10 cellular contexts compared by ENCODE assay signal in genomic region chr2:223602972-223603371, GRCh38. TPM values are rescaled to one million over a fixed set of nuclear protein-coding genes. Genes with fewer than 3 reads are reported as not detected.
"Had no signal": no experiment of that assay in that cellular context is flagged by ENCODE, and none has a peak within 500 bp of the region (broad histone marks: within the 10 kb centered on the region; RNA-seq: fewer than 3 reads in every experiment).

No MANE protein-coding gene starts in this region.

- H3K27me3 ChIP-seq: testis had no signal

- H3K36me3 ChIP-seq: gastroesophageal sphincter had no signal

- H3K4me3 ChIP-seq: coronary artery, gastroesophageal sphincter, testis had no signal

- H3K4me1 ChIP-seq: gastroesophageal sphincter, testis had no signal

- DNase-seq: activated CD4-positive, alpha-beta T cell treated with anti-CD3 and anti-CD28 coated beads for 1 hour; activated gamma-delta T cell treated with Interleukin-2 at 50 U/mL for 16 hours; effector CD4-positive, alpha-beta T cell; left ventricle myocardium superior; naive B cell had no signal

- H3K27ac ChIP-seq: coronary artery, gastroesophageal sphincter, testis had no signal

- H3K9me3 ChIP-seq: gastroesophageal sphincter, testis had no signal

RNA-seq across cellular contexts. Expression of gene SCG2, which starts 0.8 kb away (rescaled TPM):
- total RNA-seq: activated naive CD8-positive, alpha-beta T cell treated with anti-CD3 and anti-CD28 coated beads for 36 hours; left ventricle myocardium superior; skeletal muscle tissue had no signal
